In the genomic region with DNA sequence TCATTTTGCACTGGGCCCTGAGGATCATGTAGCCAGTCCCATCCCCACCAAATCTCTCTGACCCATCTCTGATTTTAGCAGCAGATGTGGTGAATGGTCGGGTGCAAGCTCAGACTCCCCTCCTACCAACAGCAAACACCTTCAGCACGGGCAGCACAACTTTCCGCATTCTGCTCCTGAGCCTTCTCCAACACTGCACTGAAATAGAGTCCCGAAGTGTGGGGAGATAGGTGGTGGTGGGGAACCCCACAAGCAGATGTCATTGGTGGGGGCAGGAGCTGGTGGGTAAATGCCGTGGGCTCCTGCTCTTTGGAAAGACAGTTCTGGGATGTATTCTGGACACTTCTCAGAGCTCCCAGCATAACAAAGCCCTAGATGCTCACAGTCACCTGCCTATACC, we compare ENCODE assay signal across 24 cellular contexts.
"Had no signal": no experiment of that assay in that cellular context is flagged by ENCODE, and none has a peak within 500 bp of the region (broad histone marks: within the 10 kb centered on the region; RNA-seq: fewer than 3 reads in every experiment).

No MANE protein-coding gene starts in this region.

- H3K4me1 ChIP-seq: gastrocnemius medialis, left lung, transverse colon, vagina had no signal

- H3K4me3 Mint-ChIP-seq: naive thymus-derived CD8-positive, alpha-beta T cell; nephron progenitor cell; stimulated activated effector memory CD8-positive, alpha-beta T cell treated with anti-CD3 and anti-CD28 coated beads, Interleukin-12 subunit alpha, Interleukin-12 subunit beta, amount 100 ng/mL, for 72 hours had no signal

- H3K4me1 Mint-ChIP-seq: naive thymus-derived CD8-positive, alpha-beta T cell; stimulated activated effector memory CD8-positive, alpha-beta T cell treated with anti-CD3 and anti-CD28 coated beads, Interleukin-12 subunit alpha, Interleukin-12 subunit beta, amount 100 ng/mL, for 72 hours had no signal

- H3K27me3 ChIP-seq: hepatocyte, vagina had no signal

- H3K36me3 Mint-ChIP-seq: naive thymus-derived CD8-positive, alpha-beta T cell; stimulated activated effector memory CD8-positive, alpha-beta T cell treated with anti-CD3 and anti-CD28 coated beads, Interleukin-12 subunit alpha, Interleukin-12 subunit beta, amount 100 ng/mL, for 72 hours had no signal

- H3K27ac ChIP-seq: dorsolateral prefrontal cortex, epithelial cell of prostate, gastrocnemius medialis, hepatocyte, left lung, parathyroid adenoma, thoracic aorta, transverse colon, vagina had no signal

- H3K9me3 ChIP-seq: gastrocnemius medialis, left lung, thoracic aorta, transverse colon, vagina had no signal

- H3K27ac Mint-ChIP-seq: nephron progenitor cell; progenitor cell of endocrine pancreas; stimulated activated effector memory CD8-positive, alpha-beta T cell treated with anti-CD3 and anti-CD28 coated beads, Interleukin-12 subunit alpha, Interleukin-12 subunit beta, amount 100 ng/mL, for 72 hours had no signal

- H3K9me3 Mint-ChIP-seq: nephron progenitor cell; stimulated activated effector memory CD8-positive, alpha-beta T cell treated with anti-CD3 and anti-CD28 coated beads, Interleukin-12 subunit alpha, Interleukin-12 subunit beta, amount 100 ng/mL, for 72 hours had no signal

- H3K36me3 ChIP-seq: gastrocnemius medialis, left lung, thoracic aorta, transverse colon, vagina had no signal

- H3K4me3 ChIP-seq: dorsolateral prefrontal cortex, gastrocnemius medialis, hepatocyte, left lung, smooth muscle cell, thoracic aorta, transverse colon, vagina had no signal

- DNase-seq: cortex of kidney; dorsolateral prefrontal cortex; effector CD4-positive, alpha-beta T cell; foreskin fibroblast; gastrocnemius medialis; kidney; left lung; mesendoderm; naive thymus-derived CD8-positive, alpha-beta T cell; nephron progenitor cell; occipital lobe; stimulated activated CD4-positive, alpha-beta T cell treated with anti-CD3 and anti-CD28 coated beads, Interleukin-12 subunit alpha, Interleukin-12 subunit beta, amount 100 ng/mL, for 4 hours; stimulated activated CD4-positive, alpha-beta T cell treated with anti-CD3 and anti-CD28 coated beads, Interleukin-1b, Interleukin-23, amount 100 ng/mL, for 48 hours; stimulated activated CD4-positive, alpha-beta T cell treated with anti-CD3 and anti-CD28 coated beads, Interleukin-4, amount 100 ng/mL, for 24 hours; stimulated activated naive CD4-positive, alpha-beta T cell treated with Interleukin-2 at 50 U/mL for 16 hours; transverse colon had no signal
